ENCODE assay signal across 25 cellular contexts in genomic region chr17:33786478-33786877, GRCh38.
"Had no signal": no experiment of that assay in that cellular context is flagged by ENCODE, and none has a peak within 500 bp of the region (broad histone marks: within the 10 kb centered on the region; RNA-seq: fewer than 3 reads in every experiment).

No MANE protein-coding gene starts in this region.

- H3K27me3 ChIP-seq: hepatocyte, neutrophil, pancreas, vagina had no signal

- H3K4me3 Mint-ChIP-seq: mesothelial cell of epicardium; naive B cell; natural killer cell treated with Interleukin-12 subunit alpha and Interleukin-12 subunit beta and Interleukin-15 and Interleukin-18, amount 100 ng/mL, for 72 hours; neural crest cell; stimulated activated effector memory CD8-positive, alpha-beta T cell treated with anti-CD3 and anti-CD28 coated beads, Interleukin-12 subunit alpha, Interleukin-12 subunit beta, amount 100 ng/mL, for 72 hours had no signal

- H3K4me3 ChIP-seq: dorsolateral prefrontal cortex, hepatocyte, lung, mucosa of descending colon, pancreas, smooth muscle cell, thoracic aorta, vagina had no signal

- DNase-seq: dorsolateral prefrontal cortex; effector CD4-positive, alpha-beta T cell; mesenchymal stem cell; naive B cell; pancreas; stimulated activated CD4-positive, alpha-beta T cell treated with anti-CD3 and anti-CD28 coated beads, Interleukin-12 subunit alpha, Interleukin-12 subunit beta, amount 100 ng/mL, for 4 hours; stimulated activated CD4-positive, alpha-beta T cell treated with anti-CD3 and anti-CD28 coated beads, Interleukin-2, amount 100 ng/mL, for 24 hours; stimulated activated CD4-positive, alpha-beta T cell treated with anti-CD3 and anti-CD28 coated beads, Interleukin-4, amount 100 ng/mL, for 24 hours; stimulated activated naive CD8-positive, alpha-beta T cell treated with anti-CD3 and anti-CD28 coated beads, Interleukin-15, Interleukin-2, amounts not matched to agents 100 U/mL and 50 U/mL, for 24 hours; substantia nigra; trophoblast cell had no signal

- H3K27ac ChIP-seq: dorsolateral prefrontal cortex, hepatocyte, neutrophil, pancreas, thoracic aorta, vagina had no signal

- H3K36me3 ChIP-seq: neutrophil, pancreas, thoracic aorta, vagina had no signal

- H3K4me1 ChIP-seq: pancreas, vagina had no signal

- H3K36me3 Mint-ChIP-seq: mesothelial cell of epicardium; naive B cell; natural killer cell treated with Interleukin-12 subunit alpha and Interleukin-12 subunit beta and Interleukin-15 and Interleukin-18, amount 100 ng/mL, for 72 hours; stimulated activated effector memory CD8-positive, alpha-beta T cell treated with anti-CD3 and anti-CD28 coated beads, Interleukin-12 subunit alpha, Interleukin-12 subunit beta, amount 100 ng/mL, for 72 hours had no signal

- H3K27ac Mint-ChIP-seq: mesothelial cell of epicardium; naive B cell; natural killer cell treated with Interleukin-12 subunit alpha and Interleukin-12 subunit beta and Interleukin-15 and Interleukin-18, amount 100 ng/mL, for 72 hours; progenitor cell of endocrine pancreas; stimulated activated effector memory CD8-positive, alpha-beta T cell treated with anti-CD3 and anti-CD28 coated beads, Interleukin-12 subunit alpha, Interleukin-12 subunit beta, amount 100 ng/mL, for 72 hours had no signal

- ATAC-seq: left colon; mucosa of descending colon; pancreas; sciatic nerve; stimulated activated effector memory CD8-positive, alpha-beta T cell treated with anti-CD3 and anti-CD28 coated beads, Interleukin-12 subunit alpha, Interleukin-12 subunit beta, amount 100 ng/mL, for 72 hours; stimulated activated naive CD8-positive, alpha-beta T cell treated with anti-CD3 and anti-CD28 coated beads, Interleukin-15, Interleukin-2, amounts not matched to agents 100 U/mL and 50 U/mL, for 24 hours had no signal

- H3K9me3 ChIP-seq: mucosa of descending colon, neutrophil, pancreas, thoracic aorta, vagina had no signal

- H3K4me1 Mint-ChIP-seq: mesothelial cell of epicardium; naive B cell; neural crest cell; stimulated activated effector memory CD8-positive, alpha-beta T cell treated with anti-CD3 and anti-CD28 coated beads, Interleukin-12 subunit alpha, Interleukin-12 subunit beta, amount 100 ng/mL, for 72 hours had no signal

- H3K9me3 Mint-ChIP-seq: mesothelial cell of epicardium; natural killer cell treated with Interleukin-12 subunit alpha and Interleukin-12 subunit beta and Interleukin-15 and Interleukin-18, amount 100 ng/mL, for 72 hours; neural crest cell; stimulated activated effector memory CD8-positive, alpha-beta T cell treated with anti-CD3 and anti-CD28 coated beads, Interleukin-12 subunit alpha, Interleukin-12 subunit beta, amount 100 ng/mL, for 72 hours had no signal
